18 cellular contexts compared by ENCODE assay signal in the genomic region with DNA sequence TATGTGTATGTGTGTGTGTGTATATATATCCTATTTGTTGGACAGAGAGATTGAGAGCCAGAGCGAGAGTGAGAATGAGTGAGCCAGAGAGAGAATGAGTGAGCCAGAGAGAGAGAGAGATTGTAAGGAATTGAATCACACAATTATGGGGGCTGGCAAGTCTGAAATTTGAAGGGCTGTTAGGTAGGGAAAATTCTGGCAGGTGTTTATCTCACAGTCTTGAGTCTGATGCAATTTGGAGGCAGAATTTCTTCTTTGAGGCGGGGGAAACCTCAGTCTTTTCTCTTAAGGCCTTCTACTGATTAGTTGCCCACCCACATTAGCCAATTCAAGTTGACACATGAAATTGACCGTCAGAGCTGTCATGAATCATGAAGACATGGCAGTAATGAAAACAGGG. TPM values are rescaled to one million over a fixed set of nuclear protein-coding genes. Genes with fewer than 3 reads are reported as not detected.
"Had no signal": no experiment of that assay in that cellular context is flagged by ENCODE, and none has a peak within 500 bp of the region (broad histone marks: within the 10 kb centered on the region; RNA-seq: fewer than 3 reads in every experiment).

No MANE protein-coding gene starts in this region.

- H3K27ac ChIP-seq: brain microvascular endothelial cell, esophagus muscularis mucosa, lower lobe of right lung, neutrophil, right atrium auricular region had no signal

- H3K27ac Mint-ChIP-seq: activated naive CD4-positive, alpha-beta T cell treated with anti-CD3 and anti-CD28 coated beads for 36 hours; activated T-helper 17 cell treated with anti-CD3 and anti-CD28 coated beads, Interleukin-2, amount 50 U/mL, for 72 hours; endodermal cell; naive thymus-derived CD4-positive, alpha-beta T cell had no signal

- H3K9me3 Mint-ChIP-seq: activated naive CD4-positive, alpha-beta T cell treated with anti-CD3 and anti-CD28 coated beads for 36 hours; activated T-helper 17 cell treated with anti-CD3 and anti-CD28 coated beads, Interleukin-2, amount 50 U/mL, for 72 hours; naive thymus-derived CD4-positive, alpha-beta T cell had no signal

- H3K4me1 ChIP-seq: esophagus muscularis mucosa, right atrium auricular region had no signal

- H3K36me3 ChIP-seq: brain microvascular endothelial cell, esophagus muscularis mucosa, lower lobe of right lung, neutrophil, right atrium auricular region, transverse colon had no signal

- DNase-seq: activated naive CD4-positive, alpha-beta T cell treated with anti-CD3 and anti-CD28 coated beads for 36 hours; amygdala; brain microvascular endothelial cell; endodermal cell; glutamatergic neuron; left cardiac atrium; lower lobe of right lung; naive thymus-derived CD4-positive, alpha-beta T cell; posterior cingulate gyrus; small intestine; substantia nigra; T-helper 1 cell; transverse colon had no signal

- H3K4me1 Mint-ChIP-seq: activated T-helper 17 cell treated with anti-CD3 and anti-CD28 coated beads, Interleukin-2, amount 50 U/mL, for 72 hours; naive thymus-derived CD4-positive, alpha-beta T cell had no signal

- H3K27me3 Mint-ChIP-seq: activated T-helper 17 cell treated with anti-CD3 and anti-CD28 coated beads, Interleukin-2, amount 50 U/mL, for 72 hours had no signal

- H3K9me3 ChIP-seq: esophagus muscularis mucosa, lower lobe of right lung, neutrophil, right atrium auricular region, transverse colon had no signal

- H3K36me3 Mint-ChIP-seq: naive thymus-derived CD4-positive, alpha-beta T cell had no signal

- H3K27me3 ChIP-seq: brain microvascular endothelial cell, esophagus muscularis mucosa, neutrophil, right atrium auricular region, transverse colon had no signal

- ATAC-seq: activated T-helper 17 cell treated with anti-CD3 and anti-CD28 coated beads, Interleukin-2, amount 50 U/mL, for 72 hours; lower lobe of right lung; naive thymus-derived CD4-positive, alpha-beta T cell had no signal

- H3K4me3 Mint-ChIP-seq: activated naive CD4-positive, alpha-beta T cell treated with anti-CD3 and anti-CD28 coated beads for 36 hours; activated T-helper 17 cell treated with anti-CD3 and anti-CD28 coated beads, Interleukin-2, amount 50 U/mL, for 72 hours; endodermal cell; naive thymus-derived CD4-positive, alpha-beta T cell had no signal

- H3K4me3 ChIP-seq: esophagus muscularis mucosa, lower lobe of right lung, right atrium auricular region, transverse colon had no signal

RNA-seq across cellular contexts. Expression of gene HYAL4, which starts 55.2 kb away (rescaled TPM):
- total RNA-seq: activated naive CD4-positive, alpha-beta T cell treated with anti-CD3 and anti-CD28 coated beads for 36 hours; activated T-helper 17 cell treated with anti-CD3 and anti-CD28 coated beads, Interleukin-2, amount 50 U/mL, for 72 hours; cerebellum; esophagus muscularis mucosa; left cardiac atrium; lower lobe of right lung; transverse colon had no signal
- polyA plus RNA-seq: naive thymus-derived CD4-positive, alpha-beta T cell; small intestine had no signal
